Comparison of ENCODE assay signal across 1 cellular context in genomic region chr5:168746893-168747640, GRCh38.
TF ChIP-seq lines count a peak whose summit lies in the region.

No MANE protein-coding gene starts in this region.

TF ChIP-seq in GM12878, 131 proteins besides CTCF, POLR2A, EP300 and RAD21:
- TF ChIP-seq EED (IDR thresholded peaks at IDR 0.05; ENCODE audit: low read depth) (no peak), USF2 (IDR thresholded peaks at IDR 0.05; ENCODE audit: borderline replicate concordance, low read depth, low read length) (no peak)
